In the genomic region with DNA sequence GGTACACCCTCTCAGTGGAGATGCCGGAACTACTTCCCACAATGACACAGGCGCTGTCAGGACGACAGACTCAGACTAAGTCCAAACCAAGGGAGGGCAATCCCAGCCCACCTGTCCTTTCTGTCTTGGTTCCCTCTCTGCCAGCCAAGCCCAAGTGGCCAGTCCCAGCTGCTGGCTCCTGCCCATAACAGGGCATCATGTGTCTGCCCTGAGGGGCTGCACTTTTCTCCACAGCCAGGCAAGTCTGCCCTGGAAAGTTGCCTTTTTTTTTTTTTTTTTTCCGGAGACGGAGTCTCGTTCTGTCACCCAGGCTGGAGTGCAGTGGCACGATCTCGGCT, we compare ENCODE assay signal across 23 cellular contexts. TPM values are rescaled to one million over a fixed set of nuclear protein-coding genes. Genes with fewer than 3 reads are reported as not detected.
DNase-seq lines count a peak whose midpoint lies in the region; ATAC-seq, FAIRE-seq and TF ChIP-seq lines count a peak whose summit lies in the region.
"Had no signal": no experiment of that assay in that cellular context is flagged by ENCODE, and none has a peak within 500 bp of the region (broad histone marks: within the 10 kb centered on the region; RNA-seq: fewer than 3 reads in every experiment).

No MANE protein-coding gene starts in this region.

- FAIRE-seq in H1 (lab: Jason Lieb, UNC): no peak
- FAIRE-seq: G401.6, GM19239, H54 had no signal

- H3K79me1 ChIP-seq in H1 (ENCODE audit: low read depth, low read length): no peaks in the 10 kb centered on the region

- no peak overlapping the region for H4K91ac ChIP-seq in H1 (replicated peaks; ENCODE audit: insufficient read length, low read length)

- no peak for TF ChIP-seq RAD21 in H1 (IDR thresholded peaks at IDR 0.05 in 1 of 2, conservative IDR thresholded peaks at IDR 0.05 in 1 of 2; ENCODE audit: low read depth in 2 of 2, low read length in 2 of 2)

- H3K27me3 ChIP-seq in OCI-LY3 (ENCODE audit: low read depth, low read length) (peaks cover 3% of the 10 kb centered on the region; the same call in 1 of the 2 replicates), H1 (replicated peaks in 1 of 4; ENCODE audit: control insufficient read depth in 3 of 4, extremely low read depth in 1 of 4, insufficient read depth in 3 of 4, low read length in 3 of 4) (no peaks in the 10 kb centered on the region), neutrophil (no peaks in the 10 kb centered on the region), WERI-Rb-1 (ENCODE audit: insufficient read depth, low read depth, severe bottlenecking) (no peaks in the 10 kb centered on the region), uterus (no peaks in the 10 kb centered on the region)

- H3K27ac Mint-ChIP-seq in CD14-positive monocyte: peak overlapping the region in 6 of 7 donors; percentile 18 to 95 (median 90)
- H3K27ac Mint-ChIP-seq in stimulated activated memory B cell treated with anti-CD40 and anti-IgM and Interleukin-4, amounts not matched to agents 10 μg/mL and 1 μg/mL and 100 μg/mL, for 72 hours: no peak overlapping the region
- H3K27ac Mint-ChIP-seq: CD4-positive, CD25-positive, alpha-beta regulatory T cell; CD8-positive, alpha-beta T cell; GM23338; HFFc6 had no signal

- H2AK5ac ChIP-seq in H1 (ENCODE audit: low read depth, low read length): no peak overlapping the region

- H3K23me2 ChIP-seq in H1 (ENCODE audit: low read depth, low read length): no peaks in the 10 kb centered on the region

- no peaks in the 10 kb centered on the region for H3K9me3 ChIP-seq in OCI-LY3 (ENCODE audit: insufficient read depth, low read length)
- no peaks in the 10 kb centered on the region for H3K9me3 ChIP-seq in H1 (ENCODE audit: insufficient read depth in 2 of 2, low read depth in 1 of 2, low read length in 1 of 2)
- H3K9me3 ChIP-seq in neutrophil: no peaks in the 10 kb centered on the region
- no peaks in the 10 kb centered on the region for H3K9me3 ChIP-seq in WERI-Rb-1 (ENCODE audit: severe bottlenecking)
- H3K9me3 ChIP-seq in uterus: no peaks in the 10 kb centered on the region
- H3K9me3 ChIP-seq: Caco-2, HAP-1 had no signal

- no peak overlapping the region for H2BK15ac ChIP-seq in H1 (ENCODE audit: low read length)

- H3K36me3 ChIP-seq in OCI-LY3 (replicated peaks; ENCODE audit: low read depth, low read length) (no peaks in the 10 kb centered on the region), H1 (ENCODE audit: control insufficient read depth in 2 of 4, insufficient read depth in 4 of 4, low read length in 3 of 4) (no peaks in the 10 kb centered on the region), neutrophil (no peaks in the 10 kb centered on the region), WERI-Rb-1 (no peaks in the 10 kb centered on the region), uterus (no peaks in the 10 kb centered on the region)
- H3K36me3 ChIP-seq: HAP-1 had no signal

- no peak overlapping the region for H2BK120ac ChIP-seq in H1 (replicated peaks; ENCODE audit: low read depth, low read length)

- H3K79me2 ChIP-seq in OCI-LY3 (ENCODE audit: low read length): no peaks in the 10 kb centered on the region; the same call in 1 of the 2 replicates
- H3K79me2 ChIP-seq in H1 (ENCODE audit: control insufficient read depth in 1 of 2, insufficient read depth in 2 of 2, low read length in 2 of 2): no peaks in the 10 kb centered on the region

- H3K18ac ChIP-seq in H1 (ENCODE audit: extremely low read depth, low read length): no peak overlapping the region

- H2BK5ac ChIP-seq in H1 (ENCODE audit: low read depth, low read length): no peak overlapping the region

- H3K4me1 ChIP-seq in OCI-LY3 (ENCODE audit: low read length): peaks cover 49% of the 10 kb centered on the region
- H3K4me1 ChIP-seq in H1 (replicated peaks in 1 of 4; ENCODE audit: control insufficient read depth in 3 of 4, insufficient read depth in 4 of 4, low read length in 3 of 4): no peaks in the 10 kb centered on the region
- peaks cover 67 to 76% of the 10 kb centered on the region in 2 experiments for H3K4me1 ChIP-seq in neutrophil (ENCODE audit: control insufficient read depth in 1 of 2, insufficient read depth in 1 of 2, low read depth in 1 of 2, low read length in 1 of 2)
- H3K4me1 ChIP-seq in uterus: no peaks in the 10 kb centered on the region
- H3K4me1 ChIP-seq: Caco-2, HAP-1 had no signal

- WGBS in H1 (ENCODE audit: extremely low coverage in 1 of 2, insufficient coverage in 1 of 2, insufficient read length in 1 of 2, insufficient replicate concordance in 2 of 2, low coverage in 1 of 2, low lambda C conversion rate in 2 of 2, missing lambda C conversion rate in 1 of 2), 2 experiments: 92% methylated on average over 3 of the region's 8 CpGs; no CpG with 5 or more reads in 1 of the 2 experiments

- H3K9ac ChIP-seq in OCI-LY3 (ENCODE audit: low read length): no peak overlapping the region; the same call in 1 of the 2 replicates
- no peak overlapping the region for H3K9ac ChIP-seq in H1 (replicated peaks in 1 of 4; ENCODE audit: extremely low read depth in 1 of 4, low read depth in 3 of 4, low read length in 3 of 4)

- peaks cover 49% of the 10 kb centered on the region for H3K4me1 Mint-ChIP-seq in CD14-positive monocyte
- peaks cover 43% of the 10 kb centered on the region for H3K4me1 Mint-ChIP-seq in stimulated activated memory B cell treated with anti-CD40 and anti-IgM and Interleukin-4, amounts not matched to agents 10 μg/mL and 1 μg/mL and 100 μg/mL, for 72 hours
- H3K4me1 Mint-ChIP-seq: GM23338 had no signal

- H4K5ac ChIP-seq in H1 (ENCODE audit: insufficient read length, low read depth, low read length): no peak overlapping the region

- in situ Hi-C loops in GM13977 (cut with MboI; ENCODE audit: low pct_unique_long_range_greater_than_20kb, low sequenced_read_pairs, unreplicated experiment): no loop called here

- peak overlapping the region; percentile 80; the same call in 1 of the 2 replicates for H4K8ac ChIP-seq in H1 (ENCODE audit: extremely low read depth, insufficient read depth, low read length)

- H3K36me3 Mint-ChIP-seq in CD14-positive monocyte: peaks cover 0 to 3% of the 10 kb centered on the region in 2 donors
- H3K36me3 Mint-ChIP-seq in stimulated activated memory B cell treated with anti-CD40 and anti-IgM and Interleukin-4, amounts not matched to agents 10 μg/mL and 1 μg/mL and 100 μg/mL, for 72 hours: peaks cover 6% of the 10 kb centered on the region
- H3K36me3 Mint-ChIP-seq: CD4-positive, CD25-positive, alpha-beta regulatory T cell; CD8-positive, alpha-beta T cell had no signal

- ATAC-seq in stimulated activated memory B cell treated with anti-CD40 and anti-IgM and Interleukin-4, amounts not matched to agents 10 μg/mL and 1 μg/mL and 100 μg/mL, for 72 hours: no peak
- ATAC-seq: CD8-positive, alpha-beta T cell; GM23338 had no signal

- CTCF ChIA-PET in H1 (lab: Charles Lee; ENCODE audit: partially characterized antibody): interaction anchor here (2.3 kb wide), 1 partner anchor 9 kb away, joined by 10 read pairs; no protein-coding TSS in a partner anchor

- H3K56ac ChIP-seq in H1 (replicated peaks; ENCODE audit: insufficient read length, low read depth, low read length): no peak overlapping the region

- no peak overlapping the region for H2BK12ac ChIP-seq in H1 (ENCODE audit: low read depth, low read length)

- TF ChIP-seq CTCF in CD14-positive monocyte (IDR thresholded peaks at IDR 0.05): no peak
- TF ChIP-seq CTCF in OCI-LY3 (IDR thresholded peaks at IDR 0.05; ENCODE audit: low read depth, low read length): no peak
- TF ChIP-seq CTCF in H1 (IDR thresholded peaks at IDR 0.05; ENCODE audit: control extremely low read depth in 1 of 3, insufficient read depth in 1 of 3, low read depth in 1 of 3, low read length in 3 of 3): no peak
- TF ChIP-seq CTCF in neutrophil (IDR thresholded peaks at IDR 0.05): no peak
- TF ChIP-seq CTCF in GM13977 (IDR thresholded peaks at IDR 0.05; ENCODE audit: extremely low read depth, insufficient read depth, missing control alignments): no peak
- no peak for TF ChIP-seq CTCF in WERI-Rb-1 (IDR thresholded peaks at IDR 0.05; ENCODE audit: low read depth, low read length)
- no peak for TF ChIP-seq CTCF in uterus (IDR thresholded peaks at IDR 0.05)

- no peak overlapping the region for H2BK20ac ChIP-seq in H1 (ENCODE audit: low read length)

- no peak overlapping the region for H2AFZ ChIP-seq in OCI-LY3 (ENCODE audit: low read depth, low read length)
- no peak overlapping the region for H2AFZ ChIP-seq in H1 (ENCODE audit: low read length)
- H2AFZ ChIP-seq: GM23338 had no signal

- H4K20me1 ChIP-seq in OCI-LY3 (ENCODE audit: insufficient read depth, low read length): no peaks in the 10 kb centered on the region
- H4K20me1 ChIP-seq in H1 (replicated peaks in 1 of 2; ENCODE audit: control insufficient read depth in 1 of 2, insufficient read depth in 2 of 2, low read length in 2 of 2): no peaks in the 10 kb centered on the region

- H3K4me3 Mint-ChIP-seq in CD14-positive monocyte: no peak overlapping the region
- H3K4me3 Mint-ChIP-seq in stimulated activated memory B cell treated with anti-CD40 and anti-IgM and Interleukin-4, amounts not matched to agents 10 μg/mL and 1 μg/mL and 100 μg/mL, for 72 hours: no peak overlapping the region
- H3K4me3 Mint-ChIP-seq: CD4-positive, CD25-positive, alpha-beta regulatory T cell; CD8-positive, alpha-beta T cell; GM23338; HFFc6 had no signal

- TF ChIP-seq POLR2A in H1 (IDR thresholded peaks at IDR 0.05; ENCODE audit: control extremely low read depth in 1 of 2, low read depth in 2 of 2, low read length in 2 of 2) (no peak), uterus (IDR thresholded peaks at IDR 0.05) (no peak)

- peaks cover 0 to 3% (median 0%) of the 10 kb centered on the region in 7 donors for H3K9me3 Mint-ChIP-seq in CD14-positive monocyte
- H3K9me3 Mint-ChIP-seq in stimulated activated memory B cell treated with anti-CD40 and anti-IgM and Interleukin-4, amounts not matched to agents 10 μg/mL and 1 μg/mL and 100 μg/mL, for 72 hours: no peaks in the 10 kb centered on the region
- H3K9me3 Mint-ChIP-seq: CD4-positive, CD25-positive, alpha-beta regulatory T cell; CD8-positive, alpha-beta T cell; GM23338; HFFc6 had no signal

- H3K14ac ChIP-seq in H1 (ENCODE audit: insufficient read length): no peak overlapping the region

- no peak for DNase-seq in CD14-positive monocyte (ENCODE audit: low spot score)
- no peak for DNase-seq in H1 (ENCODE audit: low read depth in 1 of 2, low spot score in 2 of 2)
- DNase-seq in GM13977 (ENCODE audit: low spot score): no peak
- DNase-seq in WERI-Rb-1: no peak
- DNase-seq in uterus: no peak
- DNase-seq: C1 segment of cervical spinal cord; Caco-2; CD4-positive, CD25-positive, alpha-beta regulatory T cell; CD8-positive, alpha-beta T cell; DMS153; DND-41; HFFc6 had no signal

- POLR2A ChIA-PET in H1 (lab: Charles Lee; ENCODE audit: partially characterized antibody): interaction anchor here (0.9 kb wide), 1 partner anchor 85 kb away, joined by 3 read pairs; no protein-coding TSS in a partner anchor

- no peak overlapping the region for H3K4ac ChIP-seq in H1 (replicated peaks; ENCODE audit: insufficient read length, low read depth, low read length)

- no peak overlapping the region for H3K23ac ChIP-seq in H1 (ENCODE audit: insufficient read length)

- H3K4me3 ChIP-seq in OCI-LY3 (ENCODE audit: low read length) (no peak overlapping the region), H1 (ENCODE audit: extremely low read depth in 1 of 4, insufficient read depth in 2 of 4, low read depth in 3 of 4, low read length in 4 of 4) (no peak overlapping the region), neutrophil (ENCODE audit: low read depth in 1 of 2, low read length in 1 of 2) (peak overlapping the region; percentile 37 to 50), WERI-Rb-1 (ENCODE audit: low read depth, low read length) (no peak overlapping the region), uterus (no peak overlapping the region)
- H3K4me3 ChIP-seq: GM23338, HAP-1 had no signal

- H3K4me2 ChIP-seq in OCI-LY3 (ENCODE audit: low read length) (peak overlapping the region; percentile 51; the same call in 1 of the 2 replicates), H1 (ENCODE audit: insufficient read depth in 1 of 2, low read depth in 2 of 2, low read length in 2 of 2) (no peak overlapping the region)
- H3K4me2 ChIP-seq: GM23338 had no signal

- intact Hi-C loops in CD14-positive monocyte (cut with micrococcal nuclease) (loop anchor here (5.0 to 10.0 kb wide), 3 partner anchors 39 to 94 kb away; a partner anchor contains a TSS), uterus (cut with DNase I; ENCODE audit: low total_unique reads) (no loop called here)

- no peak overlapping the region for H3K27ac ChIP-seq in OCI-LY3 (ENCODE audit: low read length)
- H3K27ac ChIP-seq in H1 (ENCODE audit: low read depth, low read length): no peak overlapping the region
- H3K27ac ChIP-seq in neutrophil: peak overlapping the region; percentile 90
- no peak overlapping the region for H3K27ac ChIP-seq in WERI-Rb-1
- H3K27ac ChIP-seq in uterus: no peak overlapping the region

- no peak for TF ChIP-seq EP300 in H1 (IDR thresholded peaks at IDR 0.05; ENCODE audit: borderline replicate concordance in 1 of 2, low read depth in 2 of 2, low read length in 2 of 2)

- H3K27me3 Mint-ChIP-seq in CD14-positive monocyte (ENCODE audit: low read depth in 3 of 3): peaks cover 0 to 1% (median 0%) of the 10 kb centered on the region in 3 donors
- no peaks in the 10 kb centered on the region for H3K27me3 Mint-ChIP-seq in stimulated activated memory B cell treated with anti-CD40 and anti-IgM and Interleukin-4, amounts not matched to agents 10 μg/mL and 1 μg/mL and 100 μg/mL, for 72 hours

RNA-seq across cellular contexts. Expression of a gene that starts 20.0 kb away (rescaled TPM):
- 100 to 1,000 TPM; 277 to 350 TPM for polyA plus RNA-seq in CD14-positive monocyte
- not detected in 2 replicates for total RNA-seq in H1 (2021; fragmentation: NEBNext Ultra II Directional; extraction: Animal tissue kit (Norgen Biotek cat#: 25700))
- polyA plus RNA-seq in H1 (2011; rRNA removed): not detected in 2 replicates
- not detected for polyA plus RNA-seq in H1 (2011; cell fraction: cytosol; rRNA removed)
- polyA plus RNA-seq in H1 (2011; cell fraction: nucleus; rRNA removed): not detected
- not detected in 4 replicates for polyA plus RNA-seq in H1 (2012, experiment 1 of 2)
- polyA plus RNA-seq in H1 (2012, experiment 2 of 2): not detected
- polyA plus RNA-seq in H1 (2013, experiment 1 of 2): not detected
- polyA plus RNA-seq in H1 (2013, experiment 2 of 2): not detected
- not detected in 2 replicates for polyA minus RNA-seq in H1 (2011; rRNA and poly(A)+ RNA removed)
- polyA minus RNA-seq in H1 (2011; cell fraction: cytosol; rRNA and poly(A)+ RNA removed): not detected
- polyA minus RNA-seq in H1 (2011; cell fraction: nucleus; rRNA and poly(A)+ RNA removed): not detected
- 10 to 100 TPM in 1 of 4 donors, 1 to 10 TPM in 1, under 1 TPM in 1, not detected in 1; 0.97 to 12.6 (median 1.3) TPM for total RNA-seq in uterus
- total RNA-seq: A172, A673, Caco-2, GM23338 had no signal
- polyA plus RNA-seq: BJ, GM23338 had no signal

Comparison
In these comparisons a context has a peak if more than half of its experiments do, and no peak if none do; other contexts are left out.
1. H3K4me3 ChIP-seq: peak in neutrophil (2 of 2); none in OCI-LY3 (single experiment), H1 (0 of 4), WERI-Rb-1 (single experiment) and uterus (0 of 2).